In genomic region chr10:30628576-30628975, GRCh38 we compare ENCODE assay signal across 4 cellular contexts. TPM values are rescaled to one million over a fixed set of nuclear protein-coding genes. Genes with fewer than 3 reads are reported as not detected.
"Had no signal": no experiment of that assay in that cellular context is flagged by ENCODE, and none has a peak within 500 bp of the region (broad histone marks: within the 10 kb centered on the region; RNA-seq: fewer than 3 reads in every experiment).

No MANE protein-coding gene starts in this region.

RNA-seq across cellular contexts. Expression of gene LYZL2, which starts 1.0 kb away (rescaled TPM):
- total RNA-seq: LHCN-M2, M059J, MCF 10A, NCI-H460 had no signal
